In the genomic region with DNA sequence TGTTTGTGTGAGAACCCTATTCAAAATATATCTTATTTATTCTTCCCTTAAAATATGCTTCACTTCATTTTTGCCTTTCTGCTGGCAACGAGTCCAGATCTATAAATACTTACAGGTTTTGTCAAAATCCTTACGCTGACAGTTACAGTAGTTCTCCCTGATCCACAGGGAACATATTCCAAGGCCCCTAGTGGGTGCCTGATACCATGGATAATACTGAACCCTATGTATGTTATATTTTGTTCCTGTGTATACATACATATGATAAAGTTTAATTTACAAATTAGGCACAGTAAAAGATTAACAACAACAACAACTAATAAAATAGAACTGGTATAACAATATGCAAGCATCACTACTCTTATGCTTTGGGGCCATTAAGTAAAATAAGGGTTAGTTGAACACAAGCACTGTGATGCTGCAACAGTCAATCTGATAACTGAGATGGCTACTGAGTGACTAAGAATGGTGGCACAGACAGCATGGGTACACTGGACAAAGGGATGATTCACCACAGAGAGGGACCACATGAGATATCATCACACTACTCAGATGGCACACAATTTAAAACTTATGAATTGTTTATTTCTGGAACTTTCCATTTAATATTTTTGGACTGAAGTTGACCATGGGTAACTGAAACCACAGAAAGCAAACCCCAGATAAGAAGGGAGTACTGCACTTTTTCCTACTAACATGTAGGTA, we compare ENCODE assay signal across 7 cellular contexts. TPM values are rescaled to one million over a fixed set of nuclear protein-coding genes. Genes with fewer than 3 reads are reported as not detected.
DNase-seq lines count a peak whose midpoint lies in the region; ATAC-seq, FAIRE-seq and TF ChIP-seq lines count a peak whose summit lies in the region.

No MANE protein-coding gene starts in this region.

- H3K36me3 ChIP-seq in GM12878 (ENCODE audit: control insufficient read depth in 2 of 2, insufficient read depth in 2 of 2, low read length in 1 of 2) (no peaks in the 10 kb centered on the region), GM23338 (ENCODE audit: insufficient read depth) (no peaks in the 10 kb centered on the region)

- peak overlapping the region; percentile 81 for H3K27ac Mint-ChIP-seq in stimulated activated effector memory CD8-positive, alpha-beta T cell treated with anti-CD3 and anti-CD28 coated beads, Interleukin-12 subunit alpha, Interleukin-12 subunit beta, amount 100 ng/mL, for 72 hours
- H3K27ac Mint-ChIP-seq in GM23338: no peak overlapping the region
- H3K27ac Mint-ChIP-seq in endothelial cell (ENCODE audit: unreplicated experiment): no peak overlapping the region

- TF ChIP-seq EP300 in GM12878 (IDR thresholded peaks at IDR 0.05; ENCODE audit: borderline replicate concordance in 1 of 2, control insufficient read depth in 1 of 2, low read depth in 2 of 2, low read length in 2 of 2): no peak; a peak in 1 of 4 replicates

- H3K4me3 Mint-ChIP-seq in stimulated activated effector memory CD8-positive, alpha-beta T cell treated with anti-CD3 and anti-CD28 coated beads, Interleukin-12 subunit alpha, Interleukin-12 subunit beta, amount 100 ng/mL, for 72 hours: no peak overlapping the region
- H3K4me3 Mint-ChIP-seq in GM23338 (no peak overlapping the region), endothelial cell (ENCODE audit: unreplicated experiment) (no peak overlapping the region)

- intact Hi-C loops in GM12878 (cut with micrococcal nuclease; ENCODE audit: unreplicated experiment): no loop called here

- H4K20me1 ChIP-seq in GM12878 (ENCODE audit: control insufficient read depth, insufficient read depth) (no peaks in the 10 kb centered on the region), GM23338 (replicated peaks; ENCODE audit: insufficient read depth) (no peaks in the 10 kb centered on the region)

- H3K4me3 ChIP-seq in GM12878: no peak overlapping the region
- no peak overlapping the region for H3K4me3 ChIP-seq in GM23338

- SMC1A ChIA-PET in GM12878 (lab: Charles Lee; ENCODE audit: uncharacterized antibody, unreplicated experiment): interaction anchor here (0.7 to 2.0 kb wide), 10 partner anchors 10 to 279 kb away, joined by 3 to 15 read pairs (median 4); no protein-coding TSS in a partner anchor

- H2AFZ ChIP-seq in GM12878 (ENCODE audit: control insufficient read depth, low read depth, low read length) (no peak overlapping the region), GM23338 (no peak overlapping the region)

- H3K27me3 ChIP-seq in GM12878 (replicated peaks in 1 of 2; ENCODE audit: control insufficient read depth in 2 of 2, insufficient read depth in 2 of 2, low read length in 1 of 2): no peaks in the 10 kb centered on the region
- no peaks in the 10 kb centered on the region for H3K27me3 ChIP-seq in GM23338 (ENCODE audit: insufficient read depth)

- peak; percentile 41 for FAIRE-seq in GM12878 (lab: Jason Lieb, UNC)

- TF ChIP-seq CTCF in GM12878 (IDR thresholded peaks at IDR 0.05 in 2 of 3, conservative IDR thresholded peaks at IDR 0.05 in 1 of 3; ENCODE audit: control insufficient read depth in 2 of 3, extremely low read depth in 1 of 3, insufficient read depth in 1 of 3, low read depth in 3 of 3, low read length in 3 of 3) (no peak), GM23338 (conservative IDR thresholded peaks at IDR 0.05; ENCODE audit: low read depth in 2 of 2) (no peak), endothelial cell (IDR thresholded peaks at IDR 0.05; ENCODE audit: unreplicated experiment) (no peak)

- H3K27ac ChIP-seq in GM12878 (ENCODE audit: control insufficient read depth, insufficient read depth) (peak overlapping the region; percentile 43), GM23338 (ENCODE audit: low read depth) (no peak overlapping the region)

- peaks cover 63% of the 10 kb centered on the region for H3K4me1 Mint-ChIP-seq in stimulated activated effector memory CD8-positive, alpha-beta T cell treated with anti-CD3 and anti-CD28 coated beads, Interleukin-12 subunit alpha, Interleukin-12 subunit beta, amount 100 ng/mL, for 72 hours
- H3K4me1 Mint-ChIP-seq in GM23338: no peaks in the 10 kb centered on the region
- H3K4me1 Mint-ChIP-seq in endothelial cell (ENCODE audit: unreplicated experiment): no peaks in the 10 kb centered on the region

- H3K4me2 ChIP-seq in GM12878 (ENCODE audit: control insufficient read depth, insufficient read depth): peak overlapping the region; percentile 76
- no peak overlapping the region for H3K4me2 ChIP-seq in GM23338

- H3K9me2 ChIP-seq in GM23338 (ENCODE audit: insufficient read depth): peaks cover 12% of the 10 kb centered on the region; the same call in 1 of the 2 replicates

- H3K4me1 ChIP-seq in GM12878 (ENCODE audit: control insufficient read depth, insufficient read depth, low read length) (peaks cover 21% of the 10 kb centered on the region; the same call in 1 of the 2 replicates), GM23338 (ENCODE audit: insufficient read depth) (no peaks in the 10 kb centered on the region)

- BruUV-seq in GM12878 (replicated peaks; lab: Mats Ljungman, UMichigan): no TSS peak

- H3F3A ChIP-seq in GM23338 (replicated peaks; ENCODE audit: low read depth): no peaks in the 10 kb centered on the region

- H3K27me3 Mint-ChIP-seq in GM23338 (ENCODE audit: insufficient read depth, low read depth, poor library complexity): no peaks in the 10 kb centered on the region
- H3K27me3 Mint-ChIP-seq in endothelial cell (ENCODE audit: unreplicated experiment): peaks cover 4% of the 10 kb centered on the region

- ATAC-seq in GM18909 (IDR thresholded peaks at IDR 0.05; ENCODE audit: poor library complexity, unreplicated experiment) (peak; percentile 89), HG02973 (IDR thresholded peaks at IDR 0.05; ENCODE audit: unreplicated experiment) (peak; percentile 58), GM12878 (peak; percentile 93), GM23338 (no peak)
- ATAC-seq in stimulated activated effector memory CD8-positive, alpha-beta T cell treated with anti-CD3 and anti-CD28 coated beads, Interleukin-12 subunit alpha, Interleukin-12 subunit beta, amount 100 ng/mL, for 72 hours: peak; percentile 88

- in situ Hi-C loops in GM12878 (cut with MboI): no loop called here

- no peak for TF ChIP-seq POLR2A in GM12878 (IDR thresholded peaks at IDR 0.05; ENCODE audit: low read depth, low read length)

- CTCF ChIA-PET in GM12878 (lab: Yijun Ruan, JAX): interaction anchor here (1.0 to 2.2 kb wide), 6 partner anchors 10 to 60 kb away, joined by 3 to 7 read pairs (median 4); no protein-coding TSS in a partner anchor

- no peak for TF ChIP-seq RAD21 in GM12878 (IDR thresholded peaks at IDR 0.05; ENCODE audit: insufficient read depth, low read depth, low read length)

- no peak overlapping the region for H3K9ac ChIP-seq in GM12878 (ENCODE audit: control insufficient read depth, insufficient read depth, low read length)

- DNase-seq in GM12878 (ENCODE audit: low read depth, low spot score): no peak
- DNase-seq in stimulated activated effector memory CD8-positive, alpha-beta T cell treated with anti-CD3 and anti-CD28 coated beads, Interleukin-12 subunit alpha, Interleukin-12 subunit beta, amount 100 ng/mL, for 72 hours (ENCODE audit: low spot score in 2 of 2): no peak
- DNase-seq in GM23338 (ENCODE audit: low spot score): no peak
- no peak for DNase-seq in GDM1 (lab: John Stamatoyannopoulos, UW)
- no peak for DNase-seq in endothelial cell (ENCODE audit: low spot score)

- RAD21 ChIA-PET in GM12878 (lab: Charles Lee; ENCODE audit: unreplicated experiment): interaction anchor here (0.8 to 3.0 kb wide), 3 partner anchors 10 to 185 kb away, joined by 3 to 12 read pairs (median 6); no protein-coding TSS in a partner anchor

- POLR2A ChIA-PET in GM12878 (lab: Charles Lee): interaction anchor here (1.4 kb wide), 1 partner anchor 10 kb away, joined by 7 read pairs; no protein-coding TSS in a partner anchor

- 50% methylated on average over 2 of the region's 2 CpGs for WGBS in GM12878 (ENCODE audit: insufficient coverage, insufficient replicate concordance, low lambda C conversion rate, missing lambda C conversion rate)

- H3K36me3 Mint-ChIP-seq in stimulated activated effector memory CD8-positive, alpha-beta T cell treated with anti-CD3 and anti-CD28 coated beads, Interleukin-12 subunit alpha, Interleukin-12 subunit beta, amount 100 ng/mL, for 72 hours: peaks cover 6% of the 10 kb centered on the region
- H3K36me3 Mint-ChIP-seq in GM23338 (ENCODE audit: low read depth) (no peaks in the 10 kb centered on the region), endothelial cell (ENCODE audit: low read depth, unreplicated experiment) (peaks cover 4% of the 10 kb centered on the region)

- H3K79me2 ChIP-seq in GM12878 (ENCODE audit: control insufficient read depth, insufficient read depth, low read length): peaks cover 25% of the 10 kb centered on the region
- H3K79me2 ChIP-seq in GM23338 (replicated peaks; ENCODE audit: insufficient read depth): no peaks in the 10 kb centered on the region

- no peaks in the 10 kb centered on the region; the same call in 2 of the 3 replicates for H3K9me3 ChIP-seq in GM12878 (replicated peaks; ENCODE audit: control insufficient read depth, insufficient read depth, low read length)

- H3K9me3 Mint-ChIP-seq in stimulated activated effector memory CD8-positive, alpha-beta T cell treated with anti-CD3 and anti-CD28 coated beads, Interleukin-12 subunit alpha, Interleukin-12 subunit beta, amount 100 ng/mL, for 72 hours: no peaks in the 10 kb centered on the region
- H3K9me3 Mint-ChIP-seq in GM23338 (no peaks in the 10 kb centered on the region), endothelial cell (ENCODE audit: unreplicated experiment) (no peaks in the 10 kb centered on the region)

TF ChIP-seq in GM23338, 12 proteins besides CTCF, POLR2A, EP300 and RAD21 (continues in another document):
- TF ChIP-seq ZNF114 (CRISPR knock-in tag; IDR thresholded peaks at IDR 0.05): no peak

RNA-seq across cellular contexts. Expression of gene PCGF5, which starts 29.4 kb away (rescaled TPM):
- 117 and 119 TPM in 2 replicates for total RNA-seq in GM12878 (2013; cell fraction: nucleolus; rRNA removed)
- 45.2 and 59.2 TPM in 2 replicates for total RNA-seq in GM12878 (2014; rRNA removed)
- total RNA-seq in GM12878 (2014; rRNA removed; fragmentation: Illumina TruSeq; extraction: Trizol): 56.2 and 57.1 TPM in 2 replicates
- total RNA-seq in GM12878 (2021): 40.2 and 43.0 TPM in 2 replicates
- polyA plus RNA-seq in GM12878 (2011; ENCODE audit: low read depth): 43.6 TPM
- 67.8 and 98.9 TPM in 2 replicates for polyA plus RNA-seq in GM12878 (2011; rRNA removed)
- polyA plus RNA-seq in GM12878 (2011; cell fraction: cytosol; rRNA removed): 40.4 and 54.6 TPM in 2 replicates
- polyA plus RNA-seq in GM12878 (2011; cell fraction: nucleus; rRNA removed): 21.2 and 24.9 TPM in 2 replicates
- polyA plus RNA-seq in GM12878 (2012): 39.6 and 44.8 TPM in 2 replicates
- polyA plus RNA-seq in GM12878 (2014; fragmentation: Illumina TruSeq; extraction: Trizol): 79.7 and 95.7 TPM in 2 replicates
- polyA plus RNA-seq in GM12878 (2014; fragmentation: Nextera tagmentation; extraction: Ambion mirVana): 10 to 100 TPM; 33.2 to 35.0 TPM
- polyA plus RNA-seq in GM12878 (2014; rRNA removed): 37.4 and 38.3 TPM in 2 replicates
- 10 to 100 TPM; 56.3 to 56.5 TPM for polyA plus RNA-seq in GM12878 (2016; fragmentation: Nextera tagmentation; extraction: Ambion mirVana)
- 51.4 and 75.5 TPM in 2 replicates for polyA minus RNA-seq in GM12878 (2011; rRNA and poly(A)+ RNA removed)
- polyA minus RNA-seq in GM12878 (2011; cell fraction: cytosol; rRNA and poly(A)+ RNA removed): 14.9 and 17.8 TPM in 2 replicates
- polyA minus RNA-seq in GM12878 (2011; cell fraction: nucleus; rRNA and poly(A)+ RNA removed): 48.5 and 61.0 TPM in 2 replicates
- total RNA-seq in GM23338 (2014; rRNA removed; shearing (Covaris generic)): 6.5 and 7.7 TPM in 2 replicates
- polyA plus RNA-seq in GM23338 (2016; fragmentation: Nextera tagmentation; extraction: Ambion mirVana): 8.7 and 9.0 TPM in 2 replicates
- 21.5 TPM for total RNA-seq in endothelial cell (ENCODE audit: unreplicated experiment)
